13 cellular contexts compared by ENCODE assay signal in the genomic region with DNA sequence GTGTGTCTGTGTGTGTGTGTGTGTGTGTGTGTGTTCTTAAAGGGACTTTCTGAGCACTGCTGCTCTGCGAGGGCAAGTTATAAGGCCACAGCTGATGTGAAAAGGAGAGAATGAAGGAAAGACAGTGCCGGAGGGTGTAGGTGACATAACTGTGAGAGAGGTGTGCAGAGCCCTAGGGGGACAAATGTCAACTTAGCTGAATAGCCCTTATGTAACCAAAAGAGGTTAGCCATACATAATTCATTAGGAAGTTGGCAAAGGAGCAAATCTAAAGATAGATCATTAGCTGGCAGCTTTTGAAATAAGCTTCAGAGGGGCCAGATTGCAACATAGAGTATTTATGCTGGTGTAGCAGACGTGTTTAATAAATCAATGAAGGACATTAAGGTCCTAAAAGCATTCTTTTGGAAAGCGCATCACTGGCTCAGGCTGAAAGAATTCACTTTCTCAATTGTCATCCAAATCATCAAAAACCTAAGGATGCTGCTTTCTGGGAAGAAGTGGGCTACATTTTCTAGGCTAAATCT.
DNase-seq lines count a peak whose midpoint lies in the region; ATAC-seq, FAIRE-seq and TF ChIP-seq lines count a peak whose summit lies in the region.
"Had no signal": no experiment of that assay in that cellular context is flagged by ENCODE, and none has a peak within 500 bp of the region (broad histone marks: within the 10 kb centered on the region; RNA-seq: fewer than 3 reads in every experiment).

No MANE protein-coding gene starts in this region.

- no peak overlapping the region for H3K18ac ChIP-seq in H1 (ENCODE audit: extremely low read depth, low read length)

- H3K23me2 ChIP-seq in H1 (ENCODE audit: low read depth, low read length) = no peaks in the 10 kb centered on the region; the same call in 1 of the 2 replicates

- no peaks in the 10 kb centered on the region; a peak in 2 of 7 replicates for H3K4me1 ChIP-seq in H1 (replicated peaks in 1 of 4; ENCODE audit: control insufficient read depth in 3 of 4, insufficient read depth in 4 of 4, low read length in 3 of 4)
- no peaks in the 10 kb centered on the region for H3K4me1 ChIP-seq in pancreas

- no peak overlapping the region for H3K56ac ChIP-seq in H1 (replicated peaks; ENCODE audit: insufficient read length, low read depth, low read length)

- no peaks in the 10 kb centered on the region for H3K79me2 ChIP-seq in H1 (ENCODE audit: control insufficient read depth in 1 of 2, insufficient read depth in 2 of 2, low read length in 2 of 2)

- H3K4me3 ChIP-seq in H1 (ENCODE audit: extremely low read depth in 1 of 4, insufficient read depth in 2 of 4, low read depth in 3 of 4, low read length in 4 of 4) = no peak overlapping the region
- no peak overlapping the region for H3K4me3 ChIP-seq in pancreas

- no peak overlapping the region for H3K4me2 ChIP-seq in H1 (ENCODE audit: insufficient read depth in 1 of 2, low read depth in 2 of 2, low read length in 2 of 2)

- H3K36me3 Mint-ChIP-seq in activated T-cell treated with anti-CD3 and anti-CD28 coated beads, Interleukin-2, amount 50 U/mL, for 24 hours (ENCODE audit: low read depth) = no peaks in the 10 kb centered on the region
- H3K36me3 Mint-ChIP-seq: WTC11 had no signal

- H3K27me3 ChIP-seq in H1 (replicated peaks in 1 of 4; ENCODE audit: control insufficient read depth in 3 of 4, extremely low read depth in 1 of 4, insufficient read depth in 3 of 4, low read length in 3 of 4) (no peaks in the 10 kb centered on the region), pancreas (no peaks in the 10 kb centered on the region)

- ATAC-seq in pancreas = peak in 3 of 4 donors; percentile 35 to 52 (median 38)
- ATAC-seq in HG03139 (IDR thresholded peaks at IDR 0.05; ENCODE audit: unreplicated experiment) = no peak
- ATAC-seq: HCT116, WTC11 had no signal

- no peak for TF ChIP-seq POLR2A in H1 (IDR thresholded peaks at IDR 0.05; ENCODE audit: control extremely low read depth in 1 of 2, low read depth in 2 of 2, low read length in 2 of 2)

- FAIRE-seq in H1 (lab: Jason Lieb, UNC) (no peak), pancreas (lab: Jason Lieb, UNC) (no peak)

- H4K20me1 ChIP-seq in H1 (replicated peaks in 1 of 2; ENCODE audit: control insufficient read depth in 1 of 2, insufficient read depth in 2 of 2, low read length in 2 of 2) = no peaks in the 10 kb centered on the region

- H4K8ac ChIP-seq in H1 (ENCODE audit: extremely low read depth, insufficient read depth, low read length) = no peak overlapping the region

- 90% methylated on average over 4 of the region's 4 CpGs; no CpG with 5 or more reads in 1 of the 2 experiments for WGBS in H1 (ENCODE audit: extremely low coverage in 1 of 2, insufficient coverage in 1 of 2, insufficient read length in 1 of 2, insufficient replicate concordance in 2 of 2, low coverage in 1 of 2, low lambda C conversion rate in 2 of 2, missing lambda C conversion rate in 1 of 2), 2 experiments
- WGBS in pancreas, 2 donors = 24 to 35% methylated on average over 4 of the region's 4 CpGs

- no peak for TF ChIP-seq RAD21 in H1 (IDR thresholded peaks at IDR 0.05 in 1 of 2, conservative IDR thresholded peaks at IDR 0.05 in 1 of 2; ENCODE audit: low read depth in 2 of 2, low read length in 2 of 2)

- H3K23ac ChIP-seq in H1 (ENCODE audit: insufficient read length) = no peak overlapping the region

- H3K27me3 Mint-ChIP-seq in activated T-cell treated with anti-CD3 and anti-CD28 coated beads, Interleukin-2, amount 50 U/mL, for 24 hours = no peaks in the 10 kb centered on the region

- H3K9ac ChIP-seq in H1 (replicated peaks in 1 of 4; ENCODE audit: extremely low read depth in 1 of 4, low read depth in 3 of 4, low read length in 3 of 4) = no peak overlapping the region

- H3K14ac ChIP-seq in H1 (ENCODE audit: insufficient read length) = no peak overlapping the region

- H2BK120ac ChIP-seq in H1 (replicated peaks; ENCODE audit: low read depth, low read length) = no peak overlapping the region

- H2BK5ac ChIP-seq in H1 (ENCODE audit: low read depth, low read length) = no peak overlapping the region

- H3K4me1 Mint-ChIP-seq in activated T-cell treated with anti-CD3 and anti-CD28 coated beads, Interleukin-2, amount 50 U/mL, for 24 hours (ENCODE audit: low read depth) = no peaks in the 10 kb centered on the region

- H3K9me3 ChIP-seq in H1 (ENCODE audit: insufficient read depth in 2 of 2, low read depth in 1 of 2, low read length in 1 of 2) (no peaks in the 10 kb centered on the region), pancreas (no peaks in the 10 kb centered on the region)

- no peak for TF ChIP-seq EP300 in H1 (IDR thresholded peaks at IDR 0.05; ENCODE audit: borderline replicate concordance in 1 of 2, low read depth in 2 of 2, low read length in 2 of 2)

- DNase-seq in D341Med (ENCODE audit: low spot score) (peak; percentile 31), NCI-H2081 (lab: John Stamatoyannopoulos, UW) (peak; percentile 46 to 62), H1 (ENCODE audit: low read depth in 1 of 2, low spot score in 2 of 2) (no peak), pancreas (no peak), occipital lobe (lab: John Stamatoyannopoulos, UW) (no peak), NCI-H510A treated with DMSO at 0.1 percent for 48 hours (lab: John Stamatoyannopoulos, UW) (no peak)
- DNase-seq in activated T-cell treated with anti-CD3 and anti-CD28 coated beads, Interleukin-2, amount 50 U/mL, for 24 hours = no peak
- DNase-seq: activated naive CD4-positive, alpha-beta T cell treated with anti-CD3 and anti-CD28 coated beads, Interleukin-2, amount 50 U/mL, for 16 hours; foreskin melanocyte; NK-92 treated with Interleukin-12 subunit alpha and Interleukin-12 subunit beta, amount 100 ng/mL, for 24 hours had no signal

- H2AFZ ChIP-seq in H1 (ENCODE audit: low read length) = 0 out of 2 replicates have a peak overlapping the region, but pooled peaks have one; percentile 6

- TF ChIP-seq CTCF in H1 (IDR thresholded peaks at IDR 0.05; ENCODE audit: control extremely low read depth in 1 of 3, insufficient read depth in 1 of 3, low read depth in 1 of 3, low read length in 3 of 3) (no peak), pancreas (IDR thresholded peaks at IDR 0.05) (no peak)

- no peaks in the 10 kb centered on the region for H3K79me1 ChIP-seq in H1 (ENCODE audit: low read depth, low read length)

- H2AK5ac ChIP-seq in H1 (ENCODE audit: low read depth, low read length) = no peak overlapping the region

- no peak overlapping the region for H3K4ac ChIP-seq in H1 (replicated peaks; ENCODE audit: insufficient read length, low read depth, low read length)

- no peak overlapping the region for H4K5ac ChIP-seq in H1 (ENCODE audit: insufficient read length, low read depth, low read length)

- no peak overlapping the region for H2BK15ac ChIP-seq in H1 (ENCODE audit: low read length)

- intact Hi-C loops in pancreas (cut with DNase I) = no loop called here

- H3K36me3 ChIP-seq in H1 (ENCODE audit: control insufficient read depth in 2 of 4, insufficient read depth in 4 of 4, low read length in 3 of 4) = no peaks in the 10 kb centered on the region
- H3K36me3 ChIP-seq in pancreas = no peaks in the 10 kb centered on the region

- CTCF ChIA-PET in H1 (lab: Charles Lee; ENCODE audit: partially characterized antibody) = interaction anchor here (0.6 to 2.1 kb wide), 5 partner anchors 9 to 87 kb away, joined by 3 to 5 read pairs (median 3); no protein-coding TSS in a partner anchor

- H2BK20ac ChIP-seq in H1 (ENCODE audit: low read length) = no peak overlapping the region

- H3K27ac ChIP-seq in H1 (ENCODE audit: low read depth, low read length) (no peak overlapping the region), pancreas (no peak overlapping the region)

- POLR2A ChIA-PET in H1 (lab: Charles Lee; ENCODE audit: partially characterized antibody) = no interaction called here

- H3K4me3 Mint-ChIP-seq in activated T-cell treated with anti-CD3 and anti-CD28 coated beads, Interleukin-2, amount 50 U/mL, for 24 hours = no peak overlapping the region
- H3K4me3 Mint-ChIP-seq: WTC11 had no signal

- H2BK12ac ChIP-seq in H1 (ENCODE audit: low read depth, low read length) = no peak overlapping the region

- H3K9me3 Mint-ChIP-seq in activated T-cell treated with anti-CD3 and anti-CD28 coated beads, Interleukin-2, amount 50 U/mL, for 24 hours = no peaks in the 10 kb centered on the region
- H3K9me3 Mint-ChIP-seq: WTC11 had no signal

- H4K91ac ChIP-seq in H1 (replicated peaks; ENCODE audit: insufficient read length, low read length) = no peak overlapping the region

- no peak overlapping the region for H3K27ac Mint-ChIP-seq in activated T-cell treated with anti-CD3 and anti-CD28 coated beads, Interleukin-2, amount 50 U/mL, for 24 hours
- H3K27ac Mint-ChIP-seq: WTC11 had no signal

TF ChIP-seq in H1, 55 proteins besides CTCF, POLR2A, EP300 and RAD21 (continues in another document):
- TF ChIP-seq SAP30 (IDR thresholded peaks at IDR 0.05; ENCODE audit: insufficient read depth, insufficient replicate concordance, low read length) = no peak
- TF ChIP-seq CHD1 (IDR thresholded peaks at IDR 0.05; ENCODE audit: low read depth, low read length) = no peak
- no peak for TF ChIP-seq TAF7 (optimal IDR thresholded peaks at IDR 0.05; ENCODE audit: borderline replicate concordance, low read depth, low read length)
- TF ChIP-seq CTBP2 (IDR thresholded peaks at IDR 0.05; ENCODE audit: borderline replicate concordance, insufficient read depth, insufficient read length, low read length) = no peak
- TF ChIP-seq, protein P1, sequence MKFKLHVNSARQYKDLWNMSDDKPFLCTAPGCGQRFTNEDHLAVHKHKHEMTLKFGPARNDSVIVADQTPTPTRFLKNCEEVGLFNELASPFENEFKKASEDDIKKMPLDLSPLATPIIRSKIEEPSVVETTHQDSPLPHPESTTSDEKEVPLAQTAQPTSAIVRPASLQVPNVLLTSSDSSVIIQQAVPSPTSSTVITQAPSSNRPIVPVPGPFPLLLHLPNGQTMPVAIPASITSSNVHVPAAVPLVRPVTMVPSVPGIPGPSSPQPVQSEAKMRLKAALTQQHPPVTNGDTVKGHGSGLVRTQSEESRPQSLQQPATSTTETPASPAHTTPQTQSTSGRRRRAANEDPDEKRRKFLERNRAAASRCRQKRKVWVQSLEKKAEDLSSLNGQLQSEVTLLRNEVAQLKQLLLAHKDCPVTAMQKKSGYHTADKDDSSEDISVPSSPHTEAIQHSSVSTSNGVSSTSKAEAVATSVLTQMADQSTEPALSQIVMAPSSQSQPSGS (IDR thresholded peaks at IDR 0.05; ENCODE audit: low read length) = no peak
- no peak for TF ChIP-seq CBX5 (IDR thresholded peaks at IDR 0.05; ENCODE audit: low read depth, low read length)
- TF ChIP-seq KDM1A (IDR thresholded peaks at IDR 0.05; ENCODE audit: borderline replicate concordance, low read length) = no peak
- no peak for TF ChIP-seq RXRA (IDR thresholded peaks at IDR 0.05; ENCODE audit: insufficient read depth, low read depth, low read length)
- no peak for TF ChIP-seq TBP (IDR thresholded peaks at IDR 0.05; ENCODE audit: low read depth, low read length)
- TF ChIP-seq ASH2L (IDR thresholded peaks at IDR 0.05; ENCODE audit: low read length) = no peak
- no peak for TF ChIP-seq SIRT6 (IDR thresholded peaks at IDR 0.05; ENCODE audit: low read length)
- no peak for TF ChIP-seq SIX5 (IDR thresholded peaks at IDR 0.05; ENCODE audit: low read depth, low read length)
- no peak for TF ChIP-seq BCL11A (IDR thresholded peaks at IDR 0.05; ENCODE audit: low read depth in 2 of 2, low read length in 2 of 2)

Comparison
In these comparisons a context has a peak if more than half of its experiments do, and no peak if none do; other contexts are left out.
1. DNase-seq: peak in D341Med (single experiment) and NCI-H2081 (2 of 2); none in H1 (0 of 2), pancreas (0 of 6), occipital lobe (single experiment), activated T-cell treated with anti-CD3 and anti-CD28 coated beads, Interleukin-2, amount 50 U/mL, for 24 hours (single experiment) and NCI-H510A treated with DMSO at 0.1 percent for 48 hours (single experiment).